In genomic region chr3:186117521-186118111, GRCh38 we compare ENCODE assay signal across 19 cellular contexts. TPM values are rescaled to one million over a fixed set of nuclear protein-coding genes. Genes with fewer than 3 reads are reported as not detected.
A peak's percentile ranks its signal among the peaks of the same experiment; 100 is the strongest.
DNase-seq lines count a peak whose midpoint lies in the region; ATAC-seq and TF ChIP-seq lines count a peak whose summit lies in the region.
"Had no signal": no experiment of that assay in that cellular context is flagged by ENCODE, and none has a peak within 500 bp of the region (broad histone marks: within the 10 kb centered on the region; RNA-seq: fewer than 3 reads in every experiment).

No MANE protein-coding gene starts in this region.

- 0 out of 2 replicates have a peak overlapping the region, but pooled peaks have one; percentile 11 for H3K4me2 ChIP-seq in BLaER1

- no peak overlapping the region for H3K4me3 Mint-ChIP-seq in activated CD4-positive, alpha-beta T cell treated with anti-CD3 and anti-CD28 coated beads for 36 hours
- H3K4me3 Mint-ChIP-seq: B cell; CD14-positive monocyte; CD4-positive, alpha-beta T cell; CD8-positive, alpha-beta memory T cell had no signal

- H3K4me1 Mint-ChIP-seq in activated CD4-positive, alpha-beta T cell treated with anti-CD3 and anti-CD28 coated beads for 36 hours, result no peaks in the 10 kb centered on the region
- H3K4me1 Mint-ChIP-seq: B cell; CD8-positive, alpha-beta memory T cell had no signal

- CTCF ChIA-PET in activated CD4-positive, alpha-beta T cell treated with anti-CD3 and anti-CD28 coated beads for 36 hours (lab: Charles Lee), result interaction anchor here (0.6 kb wide), 1 partner anchor 30 kb away, joined by 3 read pairs; no protein-coding TSS in a partner anchor

- H3K4me1 ChIP-seq in BLaER1, result peaks cover 66% of the 10 kb centered on the region
- H3K4me1 ChIP-seq in lower lobe of right lung, result peaks cover 5% of the 10 kb centered on the region
- H3K4me1 ChIP-seq in upper lobe of right lung, result no peaks in the 10 kb centered on the region

- H3K9me3 Mint-ChIP-seq in activated CD4-positive, alpha-beta T cell treated with anti-CD3 and anti-CD28 coated beads for 36 hours (ENCODE audit: low read depth), result no peaks in the 10 kb centered on the region
- H3K9me3 Mint-ChIP-seq: CD14-positive monocyte; CD4-positive, alpha-beta T cell; CD8-positive, alpha-beta memory T cell had no signal

- POLR2A ChIA-PET in activated CD4-positive, alpha-beta T cell treated with anti-CD3 and anti-CD28 coated beads for 36 hours (lab: Charles Lee), result no interaction called here

- no peaks in the 10 kb centered on the region for H3K36me3 ChIP-seq in BLaER1
- H3K36me3 ChIP-seq in lower lobe of right lung, result no peaks in the 10 kb centered on the region
- no peaks in the 10 kb centered on the region for H3K36me3 ChIP-seq in upper lobe of right lung
- H3K36me3 ChIP-seq: BLaER1 treated with 17β-estradiol and CSF1 and Interleukin-3, amounts not matched to agents 10 nM and 100 nM had no signal

- peaks cover 69% of the 10 kb centered on the region for H3K27me3 Mint-ChIP-seq in activated CD4-positive, alpha-beta T cell treated with anti-CD3 and anti-CD28 coated beads for 36 hours

- H3K27ac ChIP-seq in BLaER1 (no peak overlapping the region), VCaP (peak overlapping the region; percentile 42; the same call in 1 of the 2 replicates), lower lobe of right lung (no peak overlapping the region), upper lobe of right lung (no peak overlapping the region)
- H3K27ac ChIP-seq: 22Rv1; BLaER1 treated with 17β-estradiol and CSF1 and Interleukin-3, amounts not matched to agents 10 nM and 100 nM; GM23248 had no signal

- ATAC-seq in lower lobe of right lung, result peak; percentile 86 to 88
- peak; percentile 84 for ATAC-seq in upper lobe of right lung
- no peak for ATAC-seq in activated CD4-positive, alpha-beta T cell treated with anti-CD3 and anti-CD28 coated beads for 36 hours

- H3K4me3 ChIP-seq in BLaER1 (no peak overlapping the region), lower lobe of right lung (no peak overlapping the region), upper lobe of right lung (no peak overlapping the region)
- H3K4me3 ChIP-seq: BLaER1 treated with 17β-estradiol and CSF1 and Interleukin-3, amounts not matched to agents 10 nM and 100 nM; GM23248 had no signal

- H3K36me3 Mint-ChIP-seq in activated CD4-positive, alpha-beta T cell treated with anti-CD3 and anti-CD28 coated beads for 36 hours (ENCODE audit: low read depth), result no peaks in the 10 kb centered on the region
- H3K36me3 Mint-ChIP-seq: CD14-positive monocyte; CD8-positive, alpha-beta memory T cell had no signal

- no peaks in the 10 kb centered on the region for H3K9me3 ChIP-seq in BLaER1
- H3K9me3 ChIP-seq in lower lobe of right lung, result no peaks in the 10 kb centered on the region
- H3K9me3 ChIP-seq in upper lobe of right lung, result no peaks in the 10 kb centered on the region

- TF ChIP-seq CTCF in VCaP (conservative IDR thresholded peaks at IDR 0.05), result no peak
- TF ChIP-seq CTCF in lower lobe of right lung (IDR thresholded peaks at IDR 0.05), result no peak
- TF ChIP-seq CTCF in upper lobe of right lung (IDR thresholded peaks at IDR 0.05), result no peak

- H3K27me3 ChIP-seq in BLaER1 (no peaks in the 10 kb centered on the region), lower lobe of right lung (ENCODE audit: low read depth) (peaks cover 11% of the 10 kb centered on the region), upper lobe of right lung (no peaks in the 10 kb centered on the region)
- H3K27me3 ChIP-seq: BLaER1 treated with 17β-estradiol and CSF1 and Interleukin-3, amounts not matched to agents 10 nM and 100 nM had no signal

- no peaks in the 10 kb centered on the region for H4K20me1 ChIP-seq in BLaER1
- H4K20me1 ChIP-seq: BLaER1 treated with 17β-estradiol and CSF1 and Interleukin-3, amounts not matched to agents 10 nM and 100 nM had no signal

- DNase-seq in lower lobe of right lung (no peak), upper lobe of right lung (no peak), nucleus accumbens (lab: John Stamatoyannopoulos, UW) (no peak), dedifferentiated amniotic fluid mesenchymal stem cell (ENCODE audit: extremely low spot score) (no peak)
- DNase-seq in activated CD4-positive, alpha-beta T cell treated with anti-CD3 and anti-CD28 coated beads for 36 hours, result no peak
- DNase-seq: CD4-positive, alpha-beta T cell; CD8-positive, alpha-beta memory T cell; DMS53; DMS79 treated with DMSO at 0.1 percent for 48 hours; GF-D8; GM23248; H7; HCEC 1CT had no signal

- intact Hi-C loops in lower lobe of right lung (cut with DNase I) (no loop called here), upper lobe of right lung (cut with DNase I) (no loop called here)
- intact Hi-C loops in activated CD4-positive, alpha-beta T cell treated with anti-CD3 and anti-CD28 coated beads for 36 hours (cut with DNase I, micrococcal nuclease), result no loop called here

- H3K27ac Mint-ChIP-seq in activated CD4-positive, alpha-beta T cell treated with anti-CD3 and anti-CD28 coated beads for 36 hours, result no peak overlapping the region
- H3K27ac Mint-ChIP-seq: B cell; CD14-positive monocyte; CD4-positive, alpha-beta T cell; CD8-positive, alpha-beta memory T cell had no signal

- H3K9ac ChIP-seq in BLaER1, result no peak overlapping the region
- H3K9ac ChIP-seq: BLaER1 treated with 17β-estradiol and CSF1 and Interleukin-3, amounts not matched to agents 10 nM and 100 nM; GM23248 had no signal

RNA-seq across cellular contexts. Expression of gene ETV5, which starts 8.7 kb away (rescaled TPM):
- total RNA-seq in lower lobe of right lung (65.5 TPM), upper lobe of right lung (56.3 TPM)
- total RNA-seq in activated CD4-positive, alpha-beta T cell treated with anti-CD3 and anti-CD28 coated beads for 36 hours, result 1 to 10 TPM in 1 of 2 experiments, under 1 TPM in 1; 0.83 to 1.4 TPM
- total RNA-seq: CD4-positive, alpha-beta T cell had no signal

Comparison
In these comparisons a context has a peak if more than half of its experiments do, and no peak if none do; other contexts are left out.
1. RNA of gene ETV5, which starts 8.7 kb away (total RNA-seq): 65.5 TPM in lower lobe of right lung (single experiment) and 56.3 TPM in upper lobe of right lung (single experiment); 0.83 to 1.4 TPM in activated CD4-positive, alpha-beta T cell treated with anti-CD3 and anti-CD28 coated beads for 36 hours; every median in the first group is over 10 times any median in the second.